Comparison of ENCODE assay signal across 1 cellular context in the genomic region with DNA sequence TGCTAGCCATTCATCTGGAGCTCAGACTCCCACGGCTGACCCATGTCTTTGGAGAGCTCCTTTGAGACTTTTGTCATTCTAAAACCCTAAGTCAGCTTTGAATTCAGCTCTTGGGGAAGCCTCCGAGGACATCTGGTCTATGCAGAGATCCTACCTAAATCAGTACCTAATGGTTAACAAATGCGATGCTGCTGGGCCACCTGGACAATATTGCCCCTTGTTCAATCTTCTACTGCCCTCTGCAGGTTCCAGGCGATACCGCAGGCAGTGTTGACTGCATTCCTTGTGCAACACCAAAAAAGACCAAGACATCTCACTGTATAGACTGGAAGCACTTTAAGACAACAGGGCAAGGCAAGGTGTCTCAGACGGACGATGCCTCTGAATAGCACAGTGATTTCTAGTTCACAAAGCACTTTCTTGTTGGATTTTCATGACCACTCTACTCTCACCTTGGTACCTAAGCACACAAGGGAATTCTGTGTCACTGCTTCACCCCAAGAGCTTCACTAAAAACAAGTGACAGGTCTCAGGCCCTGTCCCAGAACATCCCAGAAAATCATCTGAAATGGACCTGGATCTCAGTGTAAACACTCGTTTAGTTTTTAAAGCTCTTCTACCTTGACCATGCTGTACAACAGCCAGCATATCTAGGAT.
TF ChIP-seq lines count a peak whose summit lies in the region.

No MANE protein-coding gene starts in this region.

TF ChIP-seq in GM23338, 12 proteins besides CTCF, POLR2A, EP300 and RAD21 (continued from another document):
- TF ChIP-seq, protein P1, sequence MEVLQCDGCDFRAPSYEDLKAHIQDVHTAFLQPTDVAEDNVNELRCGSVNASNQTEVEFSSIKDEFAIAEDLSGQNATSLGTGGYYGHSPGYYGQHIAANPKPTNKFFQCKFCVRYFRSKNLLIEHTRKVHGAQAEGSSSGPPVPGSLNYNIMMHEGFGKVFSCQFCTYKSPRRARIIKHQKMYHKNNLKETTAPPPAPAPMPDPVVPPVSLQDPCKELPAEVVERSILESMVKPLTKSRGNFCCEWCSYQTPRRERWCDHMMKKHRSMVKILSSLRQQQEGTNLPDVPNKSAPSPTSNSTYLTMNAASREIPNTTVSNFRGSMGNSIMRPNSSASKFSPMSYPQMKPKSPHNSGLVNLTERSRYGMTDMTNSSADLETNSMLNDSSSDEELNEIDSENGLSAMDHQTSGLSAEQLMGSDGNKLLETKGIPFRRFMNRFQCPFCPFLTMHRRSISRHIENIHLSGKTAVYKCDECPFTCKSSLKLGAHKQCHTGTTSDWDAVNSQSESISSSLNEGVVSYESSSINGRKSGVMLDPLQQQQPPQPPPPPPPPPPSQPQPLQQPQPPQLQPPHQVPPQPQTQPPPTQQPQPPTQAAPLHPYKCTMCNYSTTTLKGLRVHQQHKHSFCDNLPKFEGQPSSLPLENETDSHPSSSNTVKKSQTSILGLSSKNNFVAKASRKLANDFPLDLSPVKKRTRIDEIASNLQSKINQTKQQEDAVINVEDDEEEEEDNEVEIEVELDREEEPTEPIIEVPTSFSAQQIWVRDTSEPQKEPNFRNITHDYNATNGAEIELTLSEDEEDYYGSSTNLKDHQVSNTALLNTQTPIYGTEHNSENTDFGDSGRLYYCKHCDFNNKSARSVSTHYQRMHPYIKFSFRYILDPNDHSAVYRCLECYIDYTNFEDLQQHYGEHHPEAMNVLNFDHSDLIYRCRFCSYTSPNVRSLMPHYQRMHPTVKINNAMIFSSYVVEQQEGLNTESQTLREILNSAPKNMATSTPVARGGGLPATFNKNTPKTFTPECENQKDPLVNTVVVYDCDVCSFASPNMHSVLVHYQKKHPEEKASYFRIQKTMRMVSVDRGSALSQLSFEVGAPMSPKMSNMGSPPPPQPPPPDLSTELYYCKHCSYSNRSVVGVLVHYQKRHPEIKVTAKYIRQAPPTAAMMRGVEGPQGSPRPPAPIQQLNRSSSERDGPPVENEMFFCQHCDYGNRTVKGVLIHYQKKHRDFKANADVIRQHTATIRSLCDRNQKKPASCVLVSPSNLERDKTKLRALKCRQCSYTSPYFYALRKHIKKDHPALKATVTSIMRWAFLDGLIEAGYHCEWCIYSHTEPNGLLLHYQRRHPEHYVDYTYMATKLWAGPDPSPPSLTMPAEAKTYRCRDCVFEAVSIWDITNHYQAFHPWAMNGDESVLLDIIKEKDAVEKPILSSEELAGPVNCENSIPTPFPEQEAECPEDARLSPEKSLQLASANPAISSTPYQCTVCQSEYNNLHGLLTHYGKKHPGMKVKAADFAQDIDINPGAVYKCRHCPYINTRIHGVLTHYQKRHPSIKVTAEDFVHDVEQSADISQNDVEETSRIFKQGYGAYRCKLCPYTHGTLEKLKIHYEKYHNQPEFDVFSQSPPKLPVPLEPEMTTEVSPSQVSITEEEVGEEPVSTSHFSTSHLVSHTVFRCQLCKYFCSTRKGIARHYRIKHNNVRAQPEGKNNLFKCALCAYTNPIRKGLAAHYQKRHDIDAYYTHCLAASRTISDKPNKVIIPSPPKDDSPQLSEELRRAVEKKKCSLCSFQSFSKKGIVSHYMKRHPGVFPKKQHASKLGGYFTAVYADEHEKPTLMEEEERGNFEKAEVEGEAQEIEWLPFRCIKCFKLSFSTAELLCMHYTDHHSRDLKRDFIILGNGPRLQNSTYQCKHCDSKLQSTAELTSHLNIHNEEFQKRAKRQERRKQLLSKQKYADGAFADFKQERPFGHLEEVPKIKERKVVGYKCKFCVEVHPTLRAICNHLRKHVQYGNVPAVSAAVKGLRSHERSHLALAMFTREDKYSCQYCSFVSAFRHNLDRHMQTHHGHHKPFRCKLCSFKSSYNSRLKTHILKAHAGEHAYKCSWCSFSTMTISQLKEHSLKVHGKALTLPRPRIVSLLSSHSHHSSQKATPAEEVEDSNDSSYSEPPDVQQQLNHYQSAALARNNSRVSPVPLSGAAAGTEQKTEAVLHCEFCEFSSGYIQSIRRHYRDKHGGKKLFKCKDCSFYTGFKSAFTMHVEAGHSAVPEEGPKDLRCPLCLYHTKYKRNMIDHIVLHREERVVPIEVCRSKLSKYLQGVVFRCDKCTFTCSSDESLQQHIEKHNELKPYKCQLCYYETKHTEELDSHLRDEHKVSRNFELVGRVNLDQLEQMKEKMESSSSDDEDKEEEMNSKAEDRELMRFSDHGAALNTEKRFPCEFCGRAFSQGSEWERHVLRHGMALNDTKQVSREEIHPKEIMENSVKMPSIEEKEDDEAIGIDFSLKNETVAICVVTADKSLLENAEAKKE (CRISPR knock-in tag; IDR thresholded peaks at IDR 0.05): peak; percentile 73; the same call in 1 of the 2 replicates
